In genomic region chr2:25379535-25379934, GRCh38 we compare ENCODE assay signal across 1 cellular context.
TF ChIP-seq lines count a peak whose summit lies in the region.

No MANE protein-coding gene starts in this region.

TF ChIP-seq in IMR-90, 13 proteins besides CTCF, POLR2A, EP300 and RAD21:
- no peak for TF ChIP-seq RCOR1 (IDR thresholded peaks at IDR 0.05; ENCODE audit: insufficient replicate concordance, low read length)
- TF ChIP-seq USF2 (IDR thresholded peaks at IDR 0.05; ENCODE audit: low read depth, low read length): no peak
- no peak for TF ChIP-seq MXI1 (IDR thresholded peaks at IDR 0.05; ENCODE audit: borderline replicate concordance, low read depth, low read length)
- no peak for TF ChIP-seq CHD1 (IDR thresholded peaks at IDR 0.05; ENCODE audit: low read depth, low read length)
- no peak for TF ChIP-seq RFX5 (IDR thresholded peaks at IDR 0.05; ENCODE audit: low read depth, low read length)
- TF ChIP-seq ELK1 (IDR thresholded peaks at IDR 0.05; ENCODE audit: borderline replicate concordance, low read depth, low read length): no peak
- TF ChIP-seq BHLHE40 (IDR thresholded peaks at IDR 0.05; ENCODE audit: low read depth, low read length): no peak
- TF ChIP-seq NFE2L2 (IDR thresholded peaks at IDR 0.05; ENCODE audit: low read depth, low read length): no peak
- TF ChIP-seq SMC3 (IDR thresholded peaks at IDR 0.05; ENCODE audit: low read depth, low read length): no peak
- TF ChIP-seq CEBPB (IDR thresholded peaks at IDR 0.05; ENCODE audit: low read depth, low read length): no peak
- no peak for TF ChIP-seq MAZ (IDR thresholded peaks at IDR 0.05; ENCODE audit: borderline replicate concordance, low read depth, low read length)
- no peak for TF ChIP-seq FOS (IDR thresholded peaks at IDR 0.05; ENCODE audit: low read depth, low read length)
- TF ChIP-seq MAFK (IDR thresholded peaks at IDR 0.05; ENCODE audit: low read depth, low read length): no peak
